ENCODE assay signal across 8 cellular contexts in the genomic region with DNA sequence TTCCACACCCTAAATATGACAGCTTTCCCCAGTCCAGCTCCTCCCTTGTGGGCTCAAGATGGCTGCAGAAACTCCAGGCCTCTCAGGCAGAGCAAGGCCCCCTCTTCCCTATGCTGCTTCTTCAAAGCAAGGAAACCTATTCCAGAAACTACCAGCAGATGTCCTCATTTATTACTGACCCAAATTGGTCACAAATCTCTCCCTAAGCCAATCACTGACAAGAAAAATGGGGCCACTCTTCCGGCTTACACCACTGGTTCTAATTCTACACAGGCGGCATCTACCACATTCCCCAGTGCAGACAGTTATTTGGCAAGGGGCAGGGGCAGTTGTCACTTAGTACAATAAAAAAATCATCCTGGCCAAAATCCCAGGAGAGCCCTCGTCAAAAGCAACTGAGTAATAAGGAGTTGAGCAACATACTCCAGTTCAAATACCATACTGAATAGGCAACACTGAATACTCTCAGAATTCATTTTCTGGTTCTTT.
DNase-seq lines count a peak whose midpoint lies in the region; ATAC-seq and TF ChIP-seq lines count a peak whose summit lies in the region.

No MANE protein-coding gene starts in this region.

- ATAC-seq in HG02678 (IDR thresholded peaks at IDR 0.05; ENCODE audit: unreplicated experiment) (peak; percentile 67), GM18519 (IDR thresholded peaks at IDR 0.05; ENCODE audit: low FRiP score, unreplicated experiment) (no peak)
- ATAC-seq in stimulated activated effector memory CD8-positive, alpha-beta T cell treated with anti-CD3 and anti-CD28 coated beads, Interleukin-12 subunit alpha, Interleukin-12 subunit beta, amount 100 ng/mL, for 72 hours = peak; percentile 43

- peaks cover 3 to 15% (median 12%) of the 10 kb centered on the region in 3 donors for H3K36me3 Mint-ChIP-seq in immature natural killer cell
- H3K36me3 Mint-ChIP-seq in stimulated activated effector memory CD8-positive, alpha-beta T cell treated with anti-CD3 and anti-CD28 coated beads, Interleukin-12 subunit alpha, Interleukin-12 subunit beta, amount 100 ng/mL, for 72 hours = peaks cover 61% of the 10 kb centered on the region

- DNase-seq in GM04503 (ENCODE audit: low read depth) (peak; percentile 75), NCI-H526 (lab: John Stamatoyannopoulos, UW) (peak; percentile 41 to 50), brain pericyte (ENCODE audit: low read depth, low spot score) (peak; percentile 20), immature natural killer cell (peak; percentile 65 to 67 (median 67))
- DNase-seq in stimulated activated effector memory CD8-positive, alpha-beta T cell treated with anti-CD3 and anti-CD28 coated beads, Interleukin-12 subunit alpha, Interleukin-12 subunit beta, amount 100 ng/mL, for 72 hours (ENCODE audit: low spot score in 2 of 2) = no peak

- TF ChIP-seq CTCF in 22Rv1 (IDR thresholded peaks at IDR 0.05) = peak; percentile 74

- peak overlapping the region; percentile 85 to 96 (median 92) for H3K27ac Mint-ChIP-seq in immature natural killer cell
- H3K27ac Mint-ChIP-seq in stimulated activated effector memory CD8-positive, alpha-beta T cell treated with anti-CD3 and anti-CD28 coated beads, Interleukin-12 subunit alpha, Interleukin-12 subunit beta, amount 100 ng/mL, for 72 hours = peak overlapping the region; percentile 90

- H3K9me3 Mint-ChIP-seq in immature natural killer cell = no peaks in the 10 kb centered on the region
- H3K9me3 Mint-ChIP-seq in stimulated activated effector memory CD8-positive, alpha-beta T cell treated with anti-CD3 and anti-CD28 coated beads, Interleukin-12 subunit alpha, Interleukin-12 subunit beta, amount 100 ng/mL, for 72 hours = no peaks in the 10 kb centered on the region

- H3K4me3 Mint-ChIP-seq in immature natural killer cell = peak overlapping the region; percentile 38 to 81 (median 71)
- peak overlapping the region; percentile 55 for H3K4me3 Mint-ChIP-seq in stimulated activated effector memory CD8-positive, alpha-beta T cell treated with anti-CD3 and anti-CD28 coated beads, Interleukin-12 subunit alpha, Interleukin-12 subunit beta, amount 100 ng/mL, for 72 hours

- peaks cover 3 to 9% (median 9%) of the 10 kb centered on the region in 3 donors for H3K27me3 Mint-ChIP-seq in immature natural killer cell (ENCODE audit: low read depth in 3 of 3)

- peaks cover 59 to 69% of the 10 kb centered on the region in 2 donors for H3K4me1 Mint-ChIP-seq in immature natural killer cell
- peaks cover 57% of the 10 kb centered on the region for H3K4me1 Mint-ChIP-seq in stimulated activated effector memory CD8-positive, alpha-beta T cell treated with anti-CD3 and anti-CD28 coated beads, Interleukin-12 subunit alpha, Interleukin-12 subunit beta, amount 100 ng/mL, for 72 hours

- no peak overlapping the region for H3K27ac ChIP-seq in 22Rv1

Comparison
In these comparisons a context has a peak if more than half of its experiments do, and no peak if none do; other contexts are left out.
1. DNase-seq: peak in GM04503 (single experiment), NCI-H526 (2 of 2), brain pericyte (single experiment) and immature natural killer cell (3 of 3); none in stimulated activated effector memory CD8-positive, alpha-beta T cell treated with anti-CD3 and anti-CD28 coated beads, Interleukin-12 subunit alpha, Interleukin-12 subunit beta, amount 100 ng/mL, for 72 hours (0 of 2).